ENCODE assay signal across 22 cellular contexts in the genomic region with DNA sequence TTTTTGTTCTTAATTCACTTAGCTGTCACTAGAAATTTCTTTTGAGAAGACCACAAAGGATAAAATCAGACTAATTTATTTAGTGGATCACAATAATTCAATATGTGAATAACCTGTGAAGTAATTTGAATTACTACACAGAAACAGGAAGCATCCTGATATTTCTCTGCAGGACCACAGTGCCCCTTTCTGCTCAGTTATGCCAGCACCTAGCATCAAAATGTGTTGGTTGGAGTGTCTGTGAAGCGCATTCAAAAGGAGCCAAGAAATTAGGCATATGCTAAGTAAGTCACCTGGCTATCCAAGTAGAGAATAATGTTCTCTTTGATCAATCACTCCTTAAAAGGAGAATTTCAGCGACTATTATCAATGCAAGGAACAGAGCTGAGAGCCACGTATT.
DNase-seq lines count a peak whose midpoint lies in the region; ATAC-seq and TF ChIP-seq lines count a peak whose summit lies in the region.
"Had no signal": no experiment of that assay in that cellular context is flagged by ENCODE, and none has a peak within 500 bp of the region (broad histone marks: within the 10 kb centered on the region; RNA-seq: fewer than 3 reads in every experiment).

No MANE protein-coding gene starts in this region.

- no peak overlapping the region for H2BK5ac ChIP-seq in mesenchymal stem cell (ENCODE audit: low read depth, low read length, poor library complexity, severe bottlenecking)

- H3K27ac Mint-ChIP-seq in HFFc6 = peak overlapping the region; percentile 87
- H3K27ac Mint-ChIP-seq: CD4-positive, alpha-beta T cell had no signal

- H3K4ac ChIP-seq in mesenchymal stem cell (ENCODE audit: low read depth in 1 of 2, low read length in 2 of 2) = no peak overlapping the region

- H3K18ac ChIP-seq in mesenchymal stem cell (ENCODE audit: low read depth in 1 of 2, low read length in 2 of 2) = no peak overlapping the region

- WGBS in heart left ventricle, 4 donors = 71 to 76% (median 73%) methylated on average over 3 of the region's 3 CpGs
- 97% methylated on average over 2 of the region's 3 CpGs for WGBS in mesenchymal stem cell

- H2AFZ ChIP-seq in ACC112 (ENCODE audit: low read length, unreplicated experiment) (no peak overlapping the region), mesenchymal stem cell (ENCODE audit: low read depth, low read length) (no peak overlapping the region)

- peak overlapping the region; percentile 58 for H3K9ac ChIP-seq in mesenchymal stem cell (ENCODE audit: low read length)
- H3K9ac ChIP-seq: BLaER1 treated with 17β-estradiol and CSF1 and Interleukin-3, amounts not matched to agents 10 nM and 100 nM had no signal

- H2BK12ac ChIP-seq in mesenchymal stem cell (ENCODE audit: low read length in 2 of 2) = no peak overlapping the region

- intact Hi-C loops in heart left ventricle (cut with DNase I) = no loop called here

- H4K91ac ChIP-seq in mesenchymal stem cell (ENCODE audit: low read length) = no peak overlapping the region

- H3K9me3 ChIP-seq in heart left ventricle (no peaks in the 10 kb centered on the region), mesenchymal stem cell (ENCODE audit: control insufficient read depth, low read length) (no peaks in the 10 kb centered on the region)
- H3K9me3 ChIP-seq: BLaER1 treated with 17β-estradiol and CSF1 and Interleukin-3, amounts not matched to agents 10 nM and 100 nM had no signal

- H3K27ac ChIP-seq in ACC112 (ENCODE audit: low read depth, low read length) = peak overlapping the region; percentile 56; the same call in 1 of the 2 replicates
- peak overlapping the region in 9 of 12 donors; percentile 20 to 72 (median 56) for H3K27ac ChIP-seq in heart left ventricle
- no peak overlapping the region for H3K27ac ChIP-seq in mesenchymal stem cell (ENCODE audit: low read length, poor library complexity, severe bottlenecking)
- H3K27ac ChIP-seq: SK-N-MC had no signal

- H2BK15ac ChIP-seq in mesenchymal stem cell (ENCODE audit: low read depth, poor library complexity, severe bottlenecking) = no peak overlapping the region

- no peak for TF ChIP-seq POLR2A in heart left ventricle (IDR thresholded peaks at IDR 0.05)

- H3K27me3 ChIP-seq in ACC112 (ENCODE audit: insufficient read depth, low read length) (no peaks in the 10 kb centered on the region), heart left ventricle (no peaks in the 10 kb centered on the region), mesenchymal stem cell (ENCODE audit: control insufficient read depth in 1 of 2, insufficient read depth in 1 of 2, low read length in 2 of 2) (no peaks in the 10 kb centered on the region)
- H3K27me3 ChIP-seq: BLaER1 treated with 17β-estradiol and CSF1 and Interleukin-3, amounts not matched to agents 10 nM and 100 nM had no signal

- no peak overlapping the region for H3K4me3 ChIP-seq in ACC112 (ENCODE audit: low read depth, low read length)
- peak overlapping the region in 10 of 12 donors; percentile 4 to 54 (median 16) for H3K4me3 ChIP-seq in heart left ventricle
- no peak overlapping the region for H3K4me3 ChIP-seq in mesenchymal stem cell (ENCODE audit: insufficient read depth in 1 of 2, low read depth in 1 of 2, low read length in 2 of 2)
- H3K4me3 ChIP-seq: BLaER1 treated with 17β-estradiol and CSF1 and Interleukin-3, amounts not matched to agents 10 nM and 100 nM; K562; SK-N-MC had no signal

- TF ChIP-seq CTCF in HFFc6 (IDR thresholded peaks at IDR 0.05) (no peak), heart left ventricle (IDR thresholded peaks at IDR 0.05) (peak in 1 of 12 donors; percentile 10)

- no peak overlapping the region for H2BK120ac ChIP-seq in mesenchymal stem cell (ENCODE audit: low read depth, low read length)

- no peak overlapping the region for H4K8ac ChIP-seq in mesenchymal stem cell (ENCODE audit: low read length)

- peaks cover 7% of the 10 kb centered on the region; the same call in 1 of the 2 replicates for H3K27me3 Mint-ChIP-seq in HFFc6 (ENCODE audit: insufficient read depth)

- H3K36me3 Mint-ChIP-seq in HFFc6 (ENCODE audit: low read depth) = peaks cover 41% of the 10 kb centered on the region

- H2AK5ac ChIP-seq in mesenchymal stem cell (ENCODE audit: low read length, severe bottlenecking) = no peak overlapping the region

- no peaks in the 10 kb centered on the region for H3K36me3 ChIP-seq in ACC112 (ENCODE audit: insufficient read depth, low read length)
- peaks cover 0 to 7% (median 0%) of the 10 kb centered on the region in 9 donors for H3K36me3 ChIP-seq in heart left ventricle
- H3K36me3 ChIP-seq in mesenchymal stem cell (ENCODE audit: control insufficient read depth in 1 of 2, insufficient read depth in 2 of 2, low read depth in 1 of 2, low read length in 2 of 2) = peaks cover 0 to 18% of the 10 kb centered on the region in 2 experiments
- H3K36me3 ChIP-seq: BLaER1 treated with 17β-estradiol and CSF1 and Interleukin-3, amounts not matched to agents 10 nM and 100 nM had no signal

- no peaks in the 10 kb centered on the region for H3K9me3 Mint-ChIP-seq in HFFc6
- H3K9me3 Mint-ChIP-seq: CD4-positive, alpha-beta T cell had no signal

- H3K4me2 ChIP-seq in mesenchymal stem cell (ENCODE audit: low read length, poor library complexity, severe bottlenecking) = no peak overlapping the region
- H3K4me2 ChIP-seq: BLaER1 treated with 17β-estradiol and CSF1 and Interleukin-3, amounts not matched to agents 10 nM and 100 nM had no signal

- no peaks in the 10 kb centered on the region for H3K79me1 ChIP-seq in mesenchymal stem cell (replicated peaks; ENCODE audit: low read length, poor library complexity, severe bottlenecking)

- H3K23ac ChIP-seq in mesenchymal stem cell (ENCODE audit: low read length in 2 of 2) = no peak overlapping the region

- H3K79me2 ChIP-seq in ACC112 (ENCODE audit: control insufficient read depth, insufficient read depth, low read length, unreplicated experiment) = no peaks in the 10 kb centered on the region

- H3K14ac ChIP-seq in mesenchymal stem cell (ENCODE audit: low read length in 2 of 2) = no peak overlapping the region

- H3K4me1 ChIP-seq in ACC112 (ENCODE audit: control insufficient read depth, insufficient read depth, low read length, unreplicated experiment) = peaks cover 4% of the 10 kb centered on the region
- peaks cover 0 to 6% (median 0%) of the 10 kb centered on the region in 12 donors for H3K4me1 ChIP-seq in heart left ventricle
- H3K4me1 ChIP-seq in mesenchymal stem cell (ENCODE audit: control insufficient read depth, insufficient read depth, low read depth, low read length) = no peaks in the 10 kb centered on the region

- ATAC-seq in heart left ventricle (peak in 1 of 4 donors; percentile 33), HG03159 (IDR thresholded peaks at IDR 0.05; ENCODE audit: unreplicated experiment) (no peak)
- ATAC-seq: K562 had no signal

- peaks cover 14% of the 10 kb centered on the region; the same call in 1 of the 2 replicates for H3K4me1 Mint-ChIP-seq in HFFc6 (ENCODE audit: low read depth)

- H3K4me3 Mint-ChIP-seq in HFFc6 = no peak overlapping the region
- H3K4me3 Mint-ChIP-seq: CD4-positive, alpha-beta T cell had no signal

- DNase-seq in HFFc6 = no peak
- DNase-seq in heart left ventricle = no peak
- no peak for DNase-seq in mesenchymal stem cell
- DNase-seq in NCI-H1436 treated with DMSO at 0.1 percent for 48 hours (lab: John Stamatoyannopoulos, UW) = no peak
- no peak for DNase-seq in activated CD8-positive, alpha-beta memory T cell treated with anti-CD3 and anti-CD28 coated beads, Interleukin-2, amount 50 U/mL, for 4 hours
- DNase-seq: AML-193; CD4-positive, alpha-beta T cell; DMS53; Kasumi-1; MV-4-11; NCI-H1105; NCI-H146; NCI-H2029; NCI-H446 treated with DMSO at 0.1 percent for 48 hours; NCI-H526 treated with DMSO at 0.1 percent for 48 hours; RPMI8226; SHP77 treated with DMSO at 0.1 percent for 48 hours had no signal

Comparison
In these comparisons a context has a peak if more than half of its experiments do, and no peak if none do; other contexts are left out.
1. H3K4me3 ChIP-seq: peak in heart left ventricle (10 of 12); none in ACC112 (single experiment) and mesenchymal stem cell (0 of 2).